ENCODE assay signal across 1 cellular context in genomic region chr11:1772270-1773130, GRCh38.
TF ChIP-seq lines count a peak whose summit lies in the region.

No MANE protein-coding gene starts in this region.

TF ChIP-seq in K562, 482 proteins besides CTCF, POLR2A, EP300 and RAD21 (continued from another document and continues in another):
- no peak for TF ChIP-seq ESRRB (CRISPR knock-in tag; IDR thresholded peaks at IDR 0.05; ENCODE audit: borderline replicate concordance)
- no peak for TF ChIP-seq PKNOX1 (IDR thresholded peaks at IDR 0.05)
- TF ChIP-seq PCBP1 (IDR thresholded peaks at IDR 0.05; ENCODE audit: low read depth, low read length, poor library complexity, severe bottlenecking), result no peak
- no peak for TF ChIP-seq ZSCAN29 (IDR thresholded peaks at IDR 0.05)
- TF ChIP-seq MCM5 (IDR thresholded peaks at IDR 0.05; ENCODE audit: low read depth), result no peak
- no peak for TF ChIP-seq SAFB2 (IDR thresholded peaks at IDR 0.05; ENCODE audit: borderline replicate concordance, low read depth, low read length, severe bottlenecking)
- TF ChIP-seq ELK1 (CRISPR knock-in tag; IDR thresholded peaks at IDR 0.05), result no peak
- TF ChIP-seq HDAC3 (IDR thresholded peaks at IDR 0.05; ENCODE audit: borderline replicate concordance, partially characterized antibody), result no peak
- TF ChIP-seq ZFP91 (CRISPR knock-in tag; IDR thresholded peaks at IDR 0.05), result no peak
- no peak for TF ChIP-seq CBX3 (IDR thresholded peaks at IDR 0.05; ENCODE audit: borderline replicate concordance in 1 of 2, low read length in 2 of 2)
- no peak for TF ChIP-seq FOXM1 (IDR thresholded peaks at IDR 0.05; ENCODE audit: low read depth)
- TF ChIP-seq FOXM1 (CRISPR knock-in tag; IDR thresholded peaks at IDR 0.05; ENCODE audit: low read depth), result no peak
- TF ChIP-seq MITF (IDR thresholded peaks at IDR 0.05), result no peak
- TF ChIP-seq TAF7 (tag; IDR thresholded peaks at IDR 0.05), result no peak
- TF ChIP-seq ZNF143 (CRISPR knock-in tag; IDR thresholded peaks at IDR 0.05), result no peak
- no peak for TF ChIP-seq UBTF (IDR thresholded peaks at IDR 0.05; ENCODE audit: borderline replicate concordance in 1 of 2, low read depth in 2 of 2, low read length in 2 of 2)
- TF ChIP-seq ZNF512 (tag; IDR thresholded peaks at IDR 0.05), result no peak
- peak in 1 of 2 experiments; percentile 80; a peak in 1 of 4 replicates for TF ChIP-seq ARNT (IDR thresholded peaks at IDR 0.05)
- peak; percentile 76; the same call in 1 of the 2 replicates for TF ChIP-seq CTBP1 (IDR thresholded peaks at IDR 0.05; ENCODE audit: borderline replicate concordance)
- TF ChIP-seq ETV5 (CRISPR knock-in tag; IDR thresholded peaks at IDR 0.05; ENCODE audit: low read depth), result no peak
- peak; percentile 24 for TF ChIP-seq CHD4 (IDR thresholded peaks at IDR 0.05; ENCODE audit: insufficient read depth, insufficient replicate concordance, low read depth, low read length, poor library complexity, severe bottlenecking)
- no peak for TF ChIP-seq BRF1 (IDR thresholded peaks at IDR 0.05; ENCODE audit: borderline replicate concordance, extremely low read depth, insufficient read length)
- peak; percentile 31; the same call in 1 of the 2 replicates for TF ChIP-seq BHLHE40 (IDR thresholded peaks at IDR 0.05; ENCODE audit: low read length)
- no peak for TF ChIP-seq HEY1 (CRISPR knock-in tag; IDR thresholded peaks at IDR 0.05; ENCODE audit: borderline replicate concordance)
- TF ChIP-seq ZKSCAN1 (IDR thresholded peaks at IDR 0.05; ENCODE audit: low read depth, low read length), result no peak; the same call in 1 of the 2 replicates
- TF ChIP-seq ATF4 (CRISPR knock-in tag; IDR thresholded peaks at IDR 0.05), result 0 out of 2 replicates have a peak, but pooled peaks have one; percentile 35
- TF ChIP-seq E2F1 (CRISPR knock-in tag; IDR thresholded peaks at IDR 0.05), result no peak
- peak; percentile 51; the same call in 1 of the 2 replicates for TF ChIP-seq ZEB2 (IDR thresholded peaks at IDR 0.05)
- TF ChIP-seq SRSF7 (optimal IDR thresholded peaks at IDR 0.05; ENCODE audit: low read depth, low read length), result no peak
- TF ChIP-seq RCOR1 (IDR thresholded peaks at IDR 0.05; ENCODE audit: borderline replicate concordance in 1 of 2, low read depth in 2 of 2, low read length in 2 of 2), result peak; percentile 31 to 63; a peak in 1 of 4 replicates
- TF ChIP-seq BRD4 (IDR thresholded peaks at IDR 0.05), result 0 out of 2 replicates have a peak, but pooled peaks have one; percentile 13
- TF ChIP-seq NR2F6 (CRISPR knock-in tag; IDR thresholded peaks at IDR 0.05), result no peak
- no peak for TF ChIP-seq AFF4 (CRISPR knock-in tag; IDR thresholded peaks at IDR 0.05)
- TF ChIP-seq, protein P1, sequence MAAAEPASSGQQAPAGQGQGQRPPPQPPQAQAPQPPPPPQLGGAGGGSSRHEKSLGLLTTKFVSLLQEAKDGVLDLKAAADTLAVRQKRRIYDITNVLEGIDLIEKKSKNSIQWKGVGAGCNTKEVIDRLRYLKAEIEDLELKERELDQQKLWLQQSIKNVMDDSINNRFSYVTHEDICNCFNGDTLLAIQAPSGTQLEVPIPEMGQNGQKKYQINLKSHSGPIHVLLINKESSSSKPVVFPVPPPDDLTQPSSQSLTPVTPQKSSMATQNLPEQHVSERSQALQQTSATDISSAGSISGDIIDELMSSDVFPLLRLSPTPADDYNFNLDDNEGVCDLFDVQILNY (CRISPR knock-in tag; IDR thresholded peaks at IDR 0.05), result no peak
- TF ChIP-seq GABPB1 (CRISPR knock-in tag; IDR thresholded peaks at IDR 0.05), result 0 out of 2 replicates have a peak, but pooled peaks have one; percentile 28
- TF ChIP-seq HDAC2 (IDR thresholded peaks at IDR 0.05), result peak; percentile 90; the same call in 1 of the 2 replicates
- TF ChIP-seq FOSL1 (tag; conservative IDR thresholded peaks at IDR 0.05), result peak; percentile 96
- no peak for TF ChIP-seq NR3C1 (CRISPR knock-in tag; IDR thresholded peaks at IDR 0.05)
- no peak for TF ChIP-seq PATZ1 (CRISPR knock-in tag; IDR thresholded peaks at IDR 0.05; ENCODE audit: borderline replicate concordance)
- TF ChIP-seq HDGF (IDR thresholded peaks at IDR 0.05), result peak; percentile 52; the same call in 1 of the 2 replicates
- no peak for TF ChIP-seq CBFB (CRISPR knock-in tag; IDR thresholded peaks at IDR 0.05)
- TF ChIP-seq TBL1XR1 (IDR thresholded peaks at IDR 0.05; ENCODE audit: low read length in 2 of 2), result peak in 1 of 2 experiments; percentile 20; a peak in 2 of 4 replicates
- peak; percentile 52 for TF ChIP-seq CXXC5 (CRISPR knock-in tag; IDR thresholded peaks at IDR 0.05)
- peak; percentile 96 for TF ChIP-seq JUND (IDR thresholded peaks at IDR 0.05; ENCODE audit: borderline replicate concordance, low read depth, low read length)
- TF ChIP-seq JUND (tag; IDR thresholded peaks at IDR 0.05; ENCODE audit: borderline replicate concordance, low read depth, low read length), result peak; percentile 92; the same call in 2 of the 3 replicates
